In genomic region chr18:46660955-46661749, GRCh38 we compare ENCODE assay signal across 11 cellular contexts. TPM values are rescaled to one million over a fixed set of nuclear protein-coding genes. Genes with fewer than 3 reads are reported as not detected.
DNase-seq lines count a peak whose midpoint lies in the region; ATAC-seq and TF ChIP-seq lines count a peak whose summit lies in the region.
"Had no signal": no experiment of that assay in that cellular context is flagged by ENCODE, and none has a peak within 500 bp of the region (broad histone marks: within the 10 kb centered on the region; RNA-seq: fewer than 3 reads in every experiment).

No MANE protein-coding gene starts in this region.

- no peaks in the 10 kb centered on the region for H3K36me3 ChIP-seq in effector memory CD4-positive, alpha-beta T cell (ENCODE audit: control insufficient read depth, insufficient read depth, low read length)

- H3K4me1 ChIP-seq in effector memory CD4-positive, alpha-beta T cell (ENCODE audit: control insufficient read depth, insufficient read depth, low read length, poor library complexity, severe bottlenecking), result no peaks in the 10 kb centered on the region

- H3K4me3 ChIP-seq in AG10803 (ENCODE audit: low read length), result no peak overlapping the region
- H3K4me3 ChIP-seq in effector memory CD4-positive, alpha-beta T cell (ENCODE audit: insufficient read depth, low read depth, low read length, poor library complexity, severe bottlenecking), result no peak overlapping the region

- peak; percentile 41 for DNase-seq in AG10803 (ENCODE audit: low read depth)
- DNase-seq in caudate nucleus (lab: John Stamatoyannopoulos, UW), result peak in 60 of 61 donors; percentile 1 to 90 (median 64)
- DNase-seq in lung microvascular endothelial cell (ENCODE audit: low read depth in 2 of 2), result peak; percentile 34 to 56
- DNase-seq in NCI-H2081 treated with DMSO at 0.1 percent for 48 hours (lab: John Stamatoyannopoulos, UW), result no peak
- no peak for DNase-seq in activated naive CD4-positive, alpha-beta T cell treated with anti-CD3 and anti-CD28 coated beads, Interleukin-2, amount 50 U/mL, for 16 hours
- no peak for DNase-seq in effector memory CD4-positive, alpha-beta T cell
- DNase-seq: CD4-positive, alpha-beta memory T cell; effector CD4-positive, alpha-beta T cell; SHP77 treated with DMSO at 0.1 percent for 48 hours had no signal

- H3K9me3 ChIP-seq in effector memory CD4-positive, alpha-beta T cell (ENCODE audit: control insufficient read depth, low read length), result no peaks in the 10 kb centered on the region

- no peaks in the 10 kb centered on the region for H3K27me3 ChIP-seq in effector memory CD4-positive, alpha-beta T cell (replicated peaks; ENCODE audit: control insufficient read depth, insufficient read depth, low read length, poor library complexity, severe bottlenecking)

- no peak for TF ChIP-seq CTCF in AG10803 (conservative IDR thresholded peaks at IDR 0.05; ENCODE audit: low read length)

- no peak for TF ChIP-seq EP300 in Ishikawa (IDR thresholded peaks at IDR 0.05; ENCODE audit: borderline replicate concordance)

- no peak for ATAC-seq in HG03460 (IDR thresholded peaks at IDR 0.05; ENCODE audit: unreplicated experiment)

- H3K27ac ChIP-seq in caudate nucleus (ENCODE audit: low read depth, low read length), result no peak overlapping the region
- no peak overlapping the region for H3K27ac ChIP-seq in effector memory CD4-positive, alpha-beta T cell (ENCODE audit: insufficient read depth, low read length, poor library complexity, severe bottlenecking)

- TF ChIP-seq RAD21 in Ishikawa (IDR thresholded peaks at IDR 0.05; ENCODE audit: low read depth), result no peak

TF ChIP-seq in Ishikawa, 13 proteins besides CTCF, POLR2A, EP300 and RAD21:
- no peak for TF ChIP-seq FOXM1 (IDR thresholded peaks at IDR 0.05; ENCODE audit: borderline replicate concordance, low read depth)
- TF ChIP-seq, protein P1, sequence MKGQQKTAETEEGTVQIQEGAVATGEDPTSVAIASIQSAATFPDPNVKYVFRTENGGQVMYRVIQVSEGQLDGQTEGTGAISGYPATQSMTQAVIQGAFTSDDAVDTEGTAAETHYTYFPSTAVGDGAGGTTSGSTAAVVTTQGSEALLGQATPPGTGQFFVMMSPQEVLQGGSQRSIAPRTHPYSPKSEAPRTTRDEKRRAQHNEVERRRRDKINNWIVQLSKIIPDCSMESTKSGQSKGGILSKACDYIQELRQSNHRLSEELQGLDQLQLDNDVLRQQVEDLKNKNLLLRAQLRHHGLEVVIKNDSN (IDR thresholded peaks at IDR 0.05), result peak; percentile 93

RNA-seq across cellular contexts. Expression of gene LOXHD1, which starts 4.1 kb away (rescaled TPM):
- not detected in 2 replicates for total RNA-seq in lung microvascular endothelial cell
- total RNA-seq: CD4-positive, alpha-beta memory T cell had no signal

Comparison
In these comparisons a context has a peak if more than half of its experiments do, and no peak if none do; other contexts are left out.
1. DNase-seq: peak in AG10803 (single experiment), caudate nucleus (60 of 61) and lung microvascular endothelial cell (2 of 2); none in NCI-H2081 treated with DMSO at 0.1 percent for 48 hours (single experiment), activated naive CD4-positive, alpha-beta T cell treated with anti-CD3 and anti-CD28 coated beads, Interleukin-2, amount 50 U/mL, for 16 hours (single experiment) and effector memory CD4-positive, alpha-beta T cell (0 of 3).